ENCODE assay signal across 1 cellular context in the genomic region with DNA sequence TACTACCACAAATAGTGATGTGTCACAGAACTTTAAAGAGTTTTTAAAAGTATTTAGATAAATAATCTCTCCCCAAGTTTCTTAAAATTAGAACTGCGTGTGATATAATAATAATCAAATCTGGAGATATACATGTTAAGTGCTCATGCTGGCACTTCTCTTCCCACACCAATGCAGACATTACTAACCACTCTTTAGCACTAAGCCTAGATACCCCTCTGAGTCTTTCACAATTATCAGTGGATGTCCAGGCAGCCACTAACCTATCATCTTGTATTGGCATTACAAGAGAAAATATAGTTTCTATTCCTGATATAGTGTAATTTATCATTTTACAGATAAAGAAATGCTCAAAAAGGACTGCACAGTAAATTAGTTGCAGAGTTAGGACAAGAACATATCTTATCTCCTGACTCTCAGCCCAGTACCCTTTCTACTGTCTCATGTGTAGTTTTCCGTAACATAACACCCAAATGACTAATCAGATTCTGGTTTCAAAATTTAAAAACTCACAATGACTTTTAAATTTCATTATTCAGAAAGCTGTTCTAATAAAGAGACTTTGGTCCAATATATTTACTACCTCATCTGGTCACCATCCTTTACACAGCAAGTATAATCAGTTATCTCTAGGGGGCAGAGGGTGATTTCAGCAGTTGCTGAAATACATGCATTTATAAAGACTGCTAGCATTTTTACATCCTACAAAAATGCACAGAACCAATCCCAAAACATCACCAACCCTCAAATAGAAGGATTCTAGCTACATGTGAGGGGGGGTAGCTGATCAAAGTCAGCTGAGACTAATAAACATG.
TF ChIP-seq lines count a peak whose summit lies in the region.

No MANE protein-coding gene starts in this region.

TF ChIP-seq in HEK293T, 16 proteins besides CTCF, POLR2A, EP300 and RAD21 (continued from another document):
- no peak for TF ChIP-seq ARNT (IDR thresholded peaks at IDR 0.05)
- TF ChIP-seq SP1 (IDR thresholded peaks at IDR 0.05) = no peak
- no peak for TF ChIP-seq CTBP1 (IDR thresholded peaks at IDR 0.05; ENCODE audit: borderline replicate concordance)
- TF ChIP-seq FOXA1 (IDR thresholded peaks at IDR 0.05) = no peak
- TF ChIP-seq ZNF384 (IDR thresholded peaks at IDR 0.05) = no peak
- no peak for TF ChIP-seq PKNOX1 (IDR thresholded peaks at IDR 0.05)
